1 cellular context compared by ENCODE assay signal in genomic region chr9:98778711-98779530, GRCh38.
TF ChIP-seq lines count a peak whose summit lies in the region.

No MANE protein-coding gene starts in this region.

TF ChIP-seq in HepG2, 621 proteins besides CTCF, POLR2A, EP300 and RAD21:
- peak; percentile 87 for TF ChIP-seq ZNF121 (CRISPR knock-in tag; IDR thresholded peaks at IDR 0.05)
- no peak for TF ChIP-seq HNF1A (IDR thresholded peaks at IDR 0.05; ENCODE audit: low read depth)
- TF ChIP-seq HNF1A (CRISPR knock-in tag; IDR thresholded peaks at IDR 0.05; ENCODE audit: borderline replicate concordance), result peak; percentile 26; the same call in 1 of the 2 replicates
- no peak for TF ChIP-seq ATF1 (CRISPR knock-in tag; IDR thresholded peaks at IDR 0.05)
- TF ChIP-seq ZBTB33 (CRISPR knock-in tag; IDR thresholded peaks at IDR 0.05), result 0 out of 2 replicates have a peak, but pooled peaks have one; percentile 50
- TF ChIP-seq ZNF652 (CRISPR knock-in tag; IDR thresholded peaks at IDR 0.05; ENCODE audit: borderline replicate concordance, low read depth), result peak; percentile 77; the same call in 1 of the 2 replicates
- TF ChIP-seq ZNF501 (CRISPR knock-in tag; IDR thresholded peaks at IDR 0.05), result peak; percentile 42; the same call in 1 of the 2 replicates
- peak; percentile 63 for TF ChIP-seq HNF1B (CRISPR knock-in tag; IDR thresholded peaks at IDR 0.05)
- no peak for TF ChIP-seq SOX13 (IDR thresholded peaks at IDR 0.05)
- no peak for TF ChIP-seq SOX13 (CRISPR knock-in tag; conservative IDR thresholded peaks at IDR 0.05 in 1 of 2, IDR thresholded peaks at IDR 0.05 in 1 of 2)
- TF ChIP-seq ATF5 (CRISPR knock-in tag; IDR thresholded peaks at IDR 0.05; ENCODE audit: low read depth), result no peak
- TF ChIP-seq ZNF292 (CRISPR knock-in tag; IDR thresholded peaks at IDR 0.05; ENCODE audit: borderline replicate concordance, low read depth), result peak; percentile 72; the same call in 1 of the 2 replicates
- 0 out of 2 replicates have a peak, but pooled peaks have one; percentile 32 for TF ChIP-seq ZMYM3 (CRISPR knock-in tag; IDR thresholded peaks at IDR 0.05)
- TF ChIP-seq MAFK (conservative IDR thresholded peaks at IDR 0.05 in 1 of 2, IDR thresholded peaks at IDR 0.05 in 1 of 2; ENCODE audit: low read length in 2 of 2), result 0 out of 4 replicates have a peak, but pooled peaks of 1 of the 2 experiments have one; percentile 2
- TF ChIP-seq ZFX (CRISPR knock-in tag; IDR thresholded peaks at IDR 0.05; ENCODE audit: low read depth), result 0 out of 2 replicates have a peak, but pooled peaks have one; percentile 30
TF ChIP-seq in HepG2: peak in this region for 10.
